ENCODE assay signal across 18 cellular contexts in genomic region chr16:65789546-65789945, GRCh38.
DNase-seq lines count a peak whose midpoint lies in the region; TF ChIP-seq lines count a peak whose summit lies in the region.
"Had no signal": no experiment of that assay in that cellular context is flagged by ENCODE, and none has a peak within 500 bp of the region (broad histone marks: within the 10 kb centered on the region; RNA-seq: fewer than 3 reads in every experiment).

No MANE protein-coding gene starts in this region.

- TF ChIP-seq CTCF in BE2C (IDR thresholded peaks at IDR 0.05; ENCODE audit: low read depth, low read length) (no peak), nephron (IDR thresholded peaks at IDR 0.05; ENCODE audit: unreplicated experiment in 3 of 3) (no peak), foreskin fibroblast (IDR thresholded peaks at IDR 0.05; ENCODE audit: low read depth, low read length) (no peak)

- peaks cover 3% of the 10 kb centered on the region for H3K27me3 Mint-ChIP-seq in nephron (ENCODE audit: low read depth)
- H3K27me3 Mint-ChIP-seq: B cell; CD4-positive, CD25-positive, alpha-beta regulatory T cell had no signal

- no peaks in the 10 kb centered on the region for H3K9me3 Mint-ChIP-seq in nephron
- H3K9me3 Mint-ChIP-seq: CD8-positive, alpha-beta T cell had no signal

- H3K9me3 ChIP-seq in BE2C = no peaks in the 10 kb centered on the region
- no peaks in the 10 kb centered on the region for H3K9me3 ChIP-seq in SJCRH30 (replicated peaks)
- H3K9me3 ChIP-seq: A549, BLaER1, Caco-2 had no signal

- peaks cover 83% of the 10 kb centered on the region for H3K4me1 Mint-ChIP-seq in nephron
- H3K4me1 Mint-ChIP-seq: B cell; CD14-positive monocyte; CD4-positive, CD25-positive, alpha-beta regulatory T cell had no signal

- H3K27me3 ChIP-seq in BE2C (no peaks in the 10 kb centered on the region), SJCRH30 (no peaks in the 10 kb centered on the region)
- H3K27me3 ChIP-seq: BLaER1 had no signal

- H3K4me3 ChIP-seq in BE2C (ENCODE audit: low read depth, low read length) = no peak overlapping the region
- no peak overlapping the region for H3K4me3 ChIP-seq in SJCRH30
- no peak overlapping the region for H3K4me3 ChIP-seq in foreskin fibroblast (ENCODE audit: low read depth in 1 of 2, low read length in 2 of 2)
- H3K4me3 ChIP-seq: A549, BLaER1 had no signal

- H3K4me1 ChIP-seq in BE2C (peaks cover 20% of the 10 kb centered on the region), SJCRH30 (peaks cover 44% of the 10 kb centered on the region)
- H3K4me1 ChIP-seq: A549, Caco-2 had no signal

- DNase-seq in BE2C (peak; percentile 24), SJCRH30 (peak; percentile 49 to 74), foreskin fibroblast (no peak)
- DNase-seq in activated T-cell treated with anti-CD3 and anti-CD28 coated beads, Interleukin-2, amount 50 U/mL, for 48 hours = no peak
- DNase-seq: AML-193; C1 segment of cervical spinal cord; Caco-2; Calu3; CD4-positive, CD25-positive, alpha-beta regulatory T cell; CD8-positive, alpha-beta T cell; DMS79 treated with DMSO at 0.1 percent for 48 hours; GF-D8 had no signal

- peak overlapping the region in 1 of 3 experiments; percentile 41 for H3K4me3 Mint-ChIP-seq in nephron
- H3K4me3 Mint-ChIP-seq: B cell; CD14-positive monocyte; CD4-positive, CD25-positive, alpha-beta regulatory T cell; CD8-positive, alpha-beta T cell had no signal

- no peaks in the 10 kb centered on the region for H3K36me3 Mint-ChIP-seq in nephron (ENCODE audit: low read depth)
- H3K36me3 Mint-ChIP-seq: CD14-positive monocyte; CD4-positive, CD25-positive, alpha-beta regulatory T cell; CD8-positive, alpha-beta T cell had no signal

- peak overlapping the region; percentile 82 for H3K27ac ChIP-seq in SJCRH30
- H3K27ac ChIP-seq: 22Rv1, A549, BLaER1 had no signal

- peak overlapping the region; percentile 63 to 83 (median 72) for H3K27ac Mint-ChIP-seq in nephron
- H3K27ac Mint-ChIP-seq: B cell; CD14-positive monocyte; CD4-positive, CD25-positive, alpha-beta regulatory T cell; CD8-positive, alpha-beta T cell had no signal

- H3K36me3 ChIP-seq in BE2C (no peaks in the 10 kb centered on the region), SJCRH30 (no peaks in the 10 kb centered on the region)
- H3K36me3 ChIP-seq: BLaER1 had no signal

Comparison
In these comparisons a context has a peak if more than half of its experiments do, and no peak if none do; other contexts are left out.
1. DNase-seq: peak in BE2C (single experiment) and SJCRH30 (2 of 2); none in foreskin fibroblast (0 of 2) and activated T-cell treated with anti-CD3 and anti-CD28 coated beads, Interleukin-2, amount 50 U/mL, for 48 hours (0 of 2).